In the genomic region with DNA sequence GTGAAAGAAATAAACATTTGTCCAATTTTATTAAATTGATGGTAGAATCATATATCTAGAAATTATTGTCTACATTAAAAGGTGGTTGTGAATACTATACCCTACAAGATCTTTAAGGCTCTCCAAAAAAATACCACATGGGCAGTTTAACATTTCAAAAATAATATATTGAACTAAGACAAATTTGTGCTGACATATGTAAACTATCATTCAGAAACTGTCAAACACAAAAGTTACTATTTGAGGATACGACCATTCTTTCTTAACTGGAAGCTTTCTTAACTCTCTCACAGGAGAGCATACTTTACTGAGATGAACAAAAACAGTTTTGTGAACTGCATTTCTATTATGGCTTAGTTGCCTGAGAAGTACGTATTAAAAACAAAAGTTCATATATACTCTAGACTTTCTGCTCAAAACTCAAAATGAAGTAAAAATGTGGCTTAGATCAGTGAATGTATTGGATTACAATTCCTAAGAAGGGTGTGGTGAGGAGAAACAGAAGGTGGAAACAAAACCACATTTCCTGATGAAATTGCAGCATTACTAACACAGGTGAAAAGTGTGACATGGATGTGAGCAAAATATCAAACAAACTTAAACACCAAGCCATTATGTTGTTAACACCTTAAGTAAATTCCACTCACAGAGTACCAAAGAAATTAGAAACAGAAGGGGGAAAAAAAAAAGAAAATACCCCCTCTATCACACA, we compare ENCODE assay signal across 26 cellular contexts.
A peak's percentile ranks its signal among the peaks of the same experiment; 100 is the strongest.
DNase-seq lines count a peak whose midpoint lies in the region; ATAC-seq and TF ChIP-seq lines count a peak whose summit lies in the region.
"Had no signal": no experiment of that assay in that cellular context is flagged by ENCODE, and none has a peak within 500 bp of the region (broad histone marks: within the 10 kb centered on the region; RNA-seq: fewer than 3 reads in every experiment).

No MANE protein-coding gene starts in this region.

- peak overlapping the region; percentile 69; the same call in 1 of the 2 replicates for H4K5ac ChIP-seq in IMR-90 (ENCODE audit: low read depth, low read length)

- H3K4me1 Mint-ChIP-seq in Calu3 (ENCODE audit: low read depth, unreplicated experiment), result peaks cover 31% of the 10 kb centered on the region
- peaks cover 42% of the 10 kb centered on the region for H3K4me1 Mint-ChIP-seq in chondrocyte (ENCODE audit: low read depth)
- peaks cover 45% of the 10 kb centered on the region for H3K4me1 Mint-ChIP-seq in HFFc6 (ENCODE audit: low read depth)
- H3K4me1 Mint-ChIP-seq in activated T-cell treated with anti-CD3 and anti-CD28 coated beads, Interleukin-2, amount 50 U/mL, for 24 hours (ENCODE audit: low read depth), result peaks cover 10% of the 10 kb centered on the region

- H2BK20ac ChIP-seq in IMR-90 (ENCODE audit: low read depth, low read length), result no peak overlapping the region; the same call in 1 of the 2 replicates

- ATAC-seq in IMR-90 (ENCODE audit: low read depth), result no peak
- ATAC-seq in HG02763 (IDR thresholded peaks at IDR 0.05; ENCODE audit: unreplicated experiment), result no peak
- ATAC-seq: activated T-cell treated with anti-CD3 and anti-CD28 coated beads, Interleukin-2, amount 50 U/mL, for 4 hours; naive thymus-derived CD4-positive, alpha-beta T cell; right cardiac atrium; stimulated activated naive CD8-positive, alpha-beta T cell treated with anti-CD3 and anti-CD28 coated beads, Interleukin-15, Interleukin-2, amounts not matched to agents 100 U/mL and 50 U/mL, for 24 hours had no signal

- WGBS in IMR-90 (ENCODE audit: extremely low coverage in 2 of 2, insufficient read length in 1 of 2), 2 experiments, result no CpG with 5 or more reads among the region's 2 CpGs

- H2BK5ac ChIP-seq in IMR-90 (ENCODE audit: low read depth, low read length, poor library complexity, severe bottlenecking), result peak overlapping the region; percentile 40

- H2BK15ac ChIP-seq in IMR-90 (ENCODE audit: low read depth, low read length), result no peak overlapping the region; the same call in 2 of the 3 replicates

- H3K9me1 ChIP-seq in IMR-90 (ENCODE audit: insufficient read depth, low read length), result peaks cover 3% of the 10 kb centered on the region; the same call in 1 of the 2 replicates

- CTCF ChIA-PET in Calu3 (lab: Charles Lee), result no interaction called here
- CTCF ChIA-PET in IMR-90 (lab: Yijun Ruan, JAX), result no interaction called here

- no peak overlapping the region for H2AK5ac ChIP-seq in IMR-90 (ENCODE audit: low read depth, low read length)

- no peak overlapping the region for H2AFZ ChIP-seq in IMR-90 (replicated peaks; ENCODE audit: low read length, poor library complexity)

- H3K23ac ChIP-seq in IMR-90 (ENCODE audit: low read depth, low read length), result no peak overlapping the region

- H3K4me3 ChIP-seq in IMR-90 (ENCODE audit: insufficient read depth, low read depth, low read length), result no peak overlapping the region
- H3K4me3 ChIP-seq in SJCRH30, result no peak overlapping the region
- H3K4me3 ChIP-seq: thoracic aorta had no signal

- H3K4me3 Mint-ChIP-seq in Calu3 (ENCODE audit: low read depth, unreplicated experiment) (peak overlapping the region; percentile 44), chondrocyte (ENCODE audit: unreplicated experiment) (no peak overlapping the region), HFFc6 (no peak overlapping the region)
- H3K4me3 Mint-ChIP-seq in activated T-cell treated with anti-CD3 and anti-CD28 coated beads, Interleukin-2, amount 50 U/mL, for 24 hours, result no peak overlapping the region
- H3K4me3 Mint-ChIP-seq: activated T-cell treated with anti-CD3 and anti-CD28 coated beads, Interleukin-2, amount 50 U/mL, for 4 hours; naive thymus-derived CD4-positive, alpha-beta T cell; T-helper 2 cell treated with Interferon-gamma antibody and Interleukin-4, amounts not matched to agents 5 μg/mL and 100 μg/mL, for 36 hours had no signal

- no peak overlapping the region for H2BK120ac ChIP-seq in IMR-90 (ENCODE audit: low read depth, low read length)

- H3K9me3 Mint-ChIP-seq in Calu3 (ENCODE audit: low read depth, unreplicated experiment) (no peaks in the 10 kb centered on the region), chondrocyte (ENCODE audit: low read depth) (no peaks in the 10 kb centered on the region), HFFc6 (no peaks in the 10 kb centered on the region; the same call in 1 of the 2 replicates)
- no peaks in the 10 kb centered on the region for H3K9me3 Mint-ChIP-seq in activated T-cell treated with anti-CD3 and anti-CD28 coated beads, Interleukin-2, amount 50 U/mL, for 24 hours
- H3K9me3 Mint-ChIP-seq: activated T-cell treated with anti-CD3 and anti-CD28 coated beads, Interleukin-2, amount 50 U/mL, for 4 hours had no signal

- TF ChIP-seq RAD21 in IMR-90 (IDR thresholded peaks at IDR 0.05; ENCODE audit: low read length), result no peak

- no peak for TF ChIP-seq POLR2A in IMR-90 (IDR thresholded peaks at IDR 0.05; ENCODE audit: low read depth, low read length)

- no peak overlapping the region for H4K91ac ChIP-seq in IMR-90 (ENCODE audit: insufficient read depth, low read depth, low read length)

- H3K9me3 ChIP-seq in IMR-90 (ENCODE audit: control insufficient read depth, insufficient read depth, low read length) (no peaks in the 10 kb centered on the region), SJCRH30 (replicated peaks) (no peaks in the 10 kb centered on the region)
- H3K9me3 ChIP-seq: thoracic aorta had no signal

- H3K9ac ChIP-seq in IMR-90 (ENCODE audit: low read depth, low read length), result no peak overlapping the region

- no peak overlapping the region for H2AK9ac ChIP-seq in IMR-90 (replicated peaks; ENCODE audit: low read depth, low read length, poor library complexity)

- H3K56ac ChIP-seq in IMR-90 (ENCODE audit: extremely low read depth, insufficient read depth, low read length), result no peak overlapping the region

- no peak overlapping the region for H3K4ac ChIP-seq in IMR-90 (ENCODE audit: low read depth, low read length)

- DNase-seq in Calu3 (no peak), IMR-90 (no peak), chondrocyte (ENCODE audit: low spot score) (no peak), kidney tubule cell (ENCODE audit: low spot score) (peak; percentile 9), HFFc6 (no peak), SJCRH30 (no peak)
- no peak for DNase-seq in activated T-cell treated with anti-CD3 and anti-CD28 coated beads, Interleukin-2, amount 50 U/mL, for 24 hours
- DNase-seq: activated CD4-positive, alpha-beta T cell treated with anti-CD3 and anti-CD28 coated beads for 48 hours; activated naive CD4-positive, alpha-beta T cell treated with Interleukin-2 at 50 U/mL for 16 hours; activated T-cell treated with anti-CD3 and anti-CD28 coated beads, Interleukin-2, amount 50 U/mL, for 4 hours; cortex of kidney; glutamatergic neuron; Kasumi-1; mesendoderm; naive thymus-derived CD4-positive, alpha-beta T cell; NCI-H187; NCI-H526; nucleus accumbens; right cardiac atrium; stimulated activated CD4-positive, alpha-beta T cell treated with anti-CD3 and anti-CD28 coated beads, Interleukin-12 subunit alpha, Interleukin-12 subunit beta, amount 100 ng/mL, for 4 hours; stimulated activated CD4-positive, alpha-beta T cell treated with anti-CD3 and anti-CD28 coated beads, Interleukin-4, amount 100 ng/mL, for 4 hours; stimulated activated naive CD8-positive, alpha-beta T cell treated with anti-CD3 and anti-CD28 coated beads, Interleukin-15, Interleukin-2, amounts not matched to agents 100 U/mL and 50 U/mL, for 24 hours had no signal

- no peak overlapping the region for H3K14ac ChIP-seq in IMR-90 (replicated peaks; ENCODE audit: low read depth, low read length)

- H3K27ac Mint-ChIP-seq in Calu3 (ENCODE audit: unreplicated experiment) (peak overlapping the region; percentile 97), chondrocyte (ENCODE audit: unreplicated experiment) (peak overlapping the region; percentile 42), HFFc6 (no peak overlapping the region)
- no peak overlapping the region for H3K27ac Mint-ChIP-seq in activated T-cell treated with anti-CD3 and anti-CD28 coated beads, Interleukin-2, amount 50 U/mL, for 24 hours
- H3K27ac Mint-ChIP-seq: naive thymus-derived CD4-positive, alpha-beta T cell; T-helper 2 cell treated with Interferon-gamma antibody and Interleukin-4, amounts not matched to agents 5 μg/mL and 100 μg/mL, for 36 hours had no signal

- POLR2A ChIA-PET in IMR-90 (lab: Charles Lee; ENCODE audit: unreplicated experiment), result interaction anchor here (0.6 kb wide), 1 partner anchor 26 kb away, joined by 3 read pairs; no protein-coding TSS in a partner anchor

- BruUV-seq in Calu3 (replicated peaks; lab: Mats Ljungman, UMichigan), result no TSS peak
- no TSS peak for BruUV-seq in IMR-90 (replicated peaks; lab: Mats Ljungman, UMichigan)

- H3K4me1 ChIP-seq in IMR-90 (ENCODE audit: control insufficient read depth, insufficient read depth, low read length) (peaks cover 10% of the 10 kb centered on the region), SJCRH30 (no peaks in the 10 kb centered on the region)

- no peaks in the 10 kb centered on the region; the same call in 1 of the 2 replicates for H3K36me3 ChIP-seq in IMR-90 (ENCODE audit: control insufficient read depth, insufficient read depth, low read length)
- H3K36me3 ChIP-seq in SJCRH30, result peaks cover 2% of the 10 kb centered on the region; the same call in 1 of the 2 replicates
- H3K36me3 ChIP-seq: thoracic aorta had no signal

- in situ Hi-C loops in IMR-90 (cut with MboI; ENCODE audit: low sequenced_read_pairs), result no loop called here

- H3K27ac ChIP-seq in IMR-90 (ENCODE audit: insufficient read depth, low read length), result no peak overlapping the region
- no peak overlapping the region for H3K27ac ChIP-seq in SJCRH30
- H3K27ac ChIP-seq: C4-2B, thoracic aorta had no signal

- no peak overlapping the region for H3K4me2 ChIP-seq in IMR-90 (ENCODE audit: low read depth, low read length)

- H4K20me1 ChIP-seq in IMR-90 (ENCODE audit: insufficient read depth, low read length), result no peaks in the 10 kb centered on the region

- peaks cover 4 to 19% of the 10 kb centered on the region in 2 experiments; a peak in 2 of 4 replicates for H3K79me1 ChIP-seq in IMR-90 (ENCODE audit: low read depth in 1 of 2, low read length in 2 of 2)

- no peaks in the 10 kb centered on the region for H3K27me3 Mint-ChIP-seq in Calu3 (ENCODE audit: unreplicated experiment)
- no peaks in the 10 kb centered on the region for H3K27me3 Mint-ChIP-seq in chondrocyte (ENCODE audit: low read depth)
- H3K27me3 Mint-ChIP-seq in HFFc6 (ENCODE audit: insufficient read depth), result no peaks in the 10 kb centered on the region
- H3K27me3 Mint-ChIP-seq in activated T-cell treated with anti-CD3 and anti-CD28 coated beads, Interleukin-2, amount 50 U/mL, for 24 hours, result no peaks in the 10 kb centered on the region
- H3K27me3 Mint-ChIP-seq: naive thymus-derived CD4-positive, alpha-beta T cell had no signal

- H3K18ac ChIP-seq in IMR-90 (ENCODE audit: low read depth, low read length), result peak overlapping the region; percentile 59

- TF ChIP-seq CTCF in Calu3 (IDR thresholded peaks at IDR 0.05; ENCODE audit: unreplicated experiment), result no peak
- no peak for TF ChIP-seq CTCF in IMR-90 (conservative IDR thresholded peaks at IDR 0.05; ENCODE audit: low read depth, low read length)
- TF ChIP-seq CTCF in chondrocyte (IDR thresholded peaks at IDR 0.05), result no peak
- no peak for TF ChIP-seq CTCF in HFFc6 (IDR thresholded peaks at IDR 0.05)

- H3K36me3 Mint-ChIP-seq in Calu3 (ENCODE audit: insufficient read depth, unreplicated experiment), result peaks cover 5% of the 10 kb centered on the region
- H3K36me3 Mint-ChIP-seq in chondrocyte (ENCODE audit: low read depth), result no peaks in the 10 kb centered on the region
- peaks cover 13% of the 10 kb centered on the region for H3K36me3 Mint-ChIP-seq in HFFc6 (ENCODE audit: low read depth)
- H3K36me3 Mint-ChIP-seq in activated T-cell treated with anti-CD3 and anti-CD28 coated beads, Interleukin-2, amount 50 U/mL, for 24 hours (ENCODE audit: low read depth), result no peaks in the 10 kb centered on the region

- 0 out of 4 replicates have a peak overlapping the region, but pooled peaks of 1 of the 2 experiments have one; percentile 37 for H4K8ac ChIP-seq in IMR-90 (ENCODE audit: low read depth in 2 of 2, low read length in 2 of 2)

- intact Hi-C loops in Calu3 (cut with micrococcal nuclease; ENCODE audit: unreplicated experiment), result no loop called here
- intact Hi-C loops in IMR-90 (cut with micrococcal nuclease), result no loop called here

- H3K27me3 ChIP-seq in IMR-90 (ENCODE audit: control insufficient read depth, insufficient read depth, low read length) (no peaks in the 10 kb centered on the region), SJCRH30 (no peaks in the 10 kb centered on the region)

- dilution Hi-C loops in IMR-90 (cut with HindIII; ENCODE audit: low sequenced_read_pairs, unreplicated experiment), result no loop called here

Comparison
In these comparisons a context has a peak if more than half of its experiments do, and no peak if none do; other contexts are left out.
1. H3K27ac Mint-ChIP-seq: peak in Calu3 (single experiment) and chondrocyte (single experiment); none in HFFc6 (single experiment) and activated T-cell treated with anti-CD3 and anti-CD28 coated beads, Interleukin-2, amount 50 U/mL, for 24 hours (single experiment).